8 cellular contexts compared by ENCODE assay signal in genomic region chrX:46575991-46576392, GRCh38. TPM values are rescaled to one million over a fixed set of nuclear protein-coding genes. Genes with fewer than 3 reads are reported as not detected.
A peak's percentile ranks its signal among the peaks of the same experiment; 100 is the strongest.
DNase-seq lines count a peak whose midpoint lies in the region; ATAC-seq and TF ChIP-seq lines count a peak whose summit lies in the region.

No MANE protein-coding gene starts in this region.

- peaks cover 50% of the 10 kb centered on the region for H3K4me1 ChIP-seq in DOHH2 (ENCODE audit: control insufficient read depth, low read length)
- peaks cover 12% of the 10 kb centered on the region for H3K4me1 ChIP-seq in effector memory CD4-positive, alpha-beta T cell (ENCODE audit: control insufficient read depth, insufficient read depth, low read length, poor library complexity, severe bottlenecking)

- no peak overlapping the region for H3K27ac ChIP-seq in DOHH2 (ENCODE audit: low read depth, low read length)
- peak overlapping the region; percentile 7 for H3K27ac ChIP-seq in effector memory CD4-positive, alpha-beta T cell (ENCODE audit: insufficient read depth, low read length, poor library complexity, severe bottlenecking)
- no peak overlapping the region for H3K27ac ChIP-seq in neural cell (ENCODE audit: low read length)

- H3K9me2 ChIP-seq in DOHH2 (replicated peaks; ENCODE audit: control insufficient read depth, low read length) (no peaks in the 10 kb centered on the region), neural cell (ENCODE audit: insufficient read depth, low read length) (no peaks in the 10 kb centered on the region)

- H3K36me3 ChIP-seq in DOHH2 (ENCODE audit: control insufficient read depth, low read length) (no peaks in the 10 kb centered on the region), neural cell (ENCODE audit: insufficient read depth, low read length) (no peaks in the 10 kb centered on the region)
- H3K36me3 ChIP-seq in effector memory CD4-positive, alpha-beta T cell (ENCODE audit: control insufficient read depth, insufficient read depth, low read length), result no peaks in the 10 kb centered on the region

- H4K20me1 ChIP-seq in DOHH2 (ENCODE audit: control insufficient read depth, insufficient read depth, low read depth, low read length) (no peaks in the 10 kb centered on the region), neural cell (ENCODE audit: insufficient read depth) (no peaks in the 10 kb centered on the region)

- peak overlapping the region; percentile 34 for H3K4me3 ChIP-seq in DOHH2 (ENCODE audit: low read length)
- peak overlapping the region; percentile 60 for H3K4me3 ChIP-seq in effector memory CD4-positive, alpha-beta T cell (ENCODE audit: insufficient read depth, low read depth, low read length, poor library complexity, severe bottlenecking)
- peak overlapping the region; percentile 75 for H3K4me3 ChIP-seq in neural cell (ENCODE audit: low read length)

- H3F3A ChIP-seq in DOHH2 (ENCODE audit: control insufficient read depth, insufficient read depth) (peaks cover 7% of the 10 kb centered on the region; the same call in 1 of the 2 replicates), neural cell (ENCODE audit: insufficient read depth, low read length, poor library complexity, severe bottlenecking) (no peaks in the 10 kb centered on the region)

- TF ChIP-seq EP300 in neural cell (conservative IDR thresholded peaks at IDR 0.05; ENCODE audit: poor library complexity, severe bottlenecking), result no peak

- no peaks in the 10 kb centered on the region for H3K9me3 ChIP-seq in DOHH2 (ENCODE audit: control insufficient read depth, insufficient read depth, low read length)
- H3K9me3 ChIP-seq in effector memory CD4-positive, alpha-beta T cell (ENCODE audit: control insufficient read depth, low read length), result no peaks in the 10 kb centered on the region
- H3K9me3 ChIP-seq in neural cell (ENCODE audit: low read length), result no peaks in the 10 kb centered on the region

- H3K27me3 ChIP-seq in DOHH2 (ENCODE audit: control insufficient read depth, low read length), result peaks cover 34% of the 10 kb centered on the region
- H3K27me3 ChIP-seq in effector memory CD4-positive, alpha-beta T cell (replicated peaks; ENCODE audit: control insufficient read depth, insufficient read depth, low read length, poor library complexity, severe bottlenecking), result no peaks in the 10 kb centered on the region
- peaks cover 17% of the 10 kb centered on the region for H3K27me3 ChIP-seq in neural cell (ENCODE audit: insufficient read depth, low read depth, low read length)

- no peak overlapping the region for H2AFZ ChIP-seq in neural cell (ENCODE audit: low read depth, low read length)

- no peak for TF ChIP-seq RAD21 in neural cell (conservative IDR thresholded peaks at IDR 0.05)

- H3K4me2 ChIP-seq in DOHH2 (ENCODE audit: low read length) (peak overlapping the region; percentile 75), neural cell (ENCODE audit: low read length) (no peak overlapping the region)

- no peak overlapping the region for H3K9ac ChIP-seq in neural cell (ENCODE audit: low read length)

- DNase-seq in NAMALWA (ENCODE audit: low spot score), result peak; percentile 47
- DNase-seq in effector memory CD4-positive, alpha-beta T cell, result no peak
- DNase-seq in cerebellar nuclear complex (lab: John Stamatoyannopoulos, UW), result no peak
- DNase-seq in HuH-7 (ENCODE audit: low spot score), result no peak
- DNase-seq in HuH-7.5 (ENCODE audit: low spot score), result no peak

- no peaks in the 10 kb centered on the region for H3K79me2 ChIP-seq in DOHH2 (ENCODE audit: control insufficient read depth, low read length)
- no peaks in the 10 kb centered on the region for H3K79me2 ChIP-seq in neural cell (replicated peaks; ENCODE audit: insufficient read depth, low read length)

- ATAC-seq in HG02678 (IDR thresholded peaks at IDR 0.05; ENCODE audit: unreplicated experiment), result no peak

- no peak for TF ChIP-seq CTCF in DOHH2 (IDR thresholded peaks at IDR 0.05; ENCODE audit: low read depth, low read length, poor library complexity, severe bottlenecking)
- TF ChIP-seq CTCF in neural cell (IDR thresholded peaks at IDR 0.05; ENCODE audit: poor library complexity, severe bottlenecking), result no peak

TF ChIP-seq in neural cell, 6 proteins besides CTCF, POLR2A, EP300 and RAD21:
- TF ChIP-seq POLR2AphosphoS5 (IDR thresholded peaks at IDR 0.05) (no peak), SMC3 (conservative IDR thresholded peaks at IDR 0.05; ENCODE audit: poor library complexity) (no peak), TAF1 (IDR thresholded peaks at IDR 0.05; ENCODE audit: low read depth) (no peak), EZH2 (IDR thresholded peaks at IDR 0.05; ENCODE audit: borderline replicate concordance, insufficient read depth, low read length, poor library complexity, severe bottlenecking) (no peak), REST (IDR thresholded peaks at IDR 0.05; ENCODE audit: borderline replicate concordance) (no peak), MXI1 (conservative IDR thresholded peaks at IDR 0.05; ENCODE audit: poor library complexity, severe bottlenecking) (no peak)

RNA-seq across cellular contexts. Expression of gene CHST7, which starts 2.4 kb away (rescaled TPM):
- 4.9 and 6.2 TPM in 2 replicates for polyA plus RNA-seq in neural cell
- 4.4 and 5.0 TPM in 2 replicates for polyA minus RNA-seq in neural cell

RNA-seq across cellular contexts. Expression of gene ZNF674, which starts 30.8 kb away (rescaled TPM):
- 7.2 and 10.8 TPM in 2 replicates for polyA plus RNA-seq in neural cell
- 12.5 and 14.4 TPM in 2 replicates for polyA minus RNA-seq in neural cell
